ENCODE assay signal across 1 cellular context in the genomic region with DNA sequence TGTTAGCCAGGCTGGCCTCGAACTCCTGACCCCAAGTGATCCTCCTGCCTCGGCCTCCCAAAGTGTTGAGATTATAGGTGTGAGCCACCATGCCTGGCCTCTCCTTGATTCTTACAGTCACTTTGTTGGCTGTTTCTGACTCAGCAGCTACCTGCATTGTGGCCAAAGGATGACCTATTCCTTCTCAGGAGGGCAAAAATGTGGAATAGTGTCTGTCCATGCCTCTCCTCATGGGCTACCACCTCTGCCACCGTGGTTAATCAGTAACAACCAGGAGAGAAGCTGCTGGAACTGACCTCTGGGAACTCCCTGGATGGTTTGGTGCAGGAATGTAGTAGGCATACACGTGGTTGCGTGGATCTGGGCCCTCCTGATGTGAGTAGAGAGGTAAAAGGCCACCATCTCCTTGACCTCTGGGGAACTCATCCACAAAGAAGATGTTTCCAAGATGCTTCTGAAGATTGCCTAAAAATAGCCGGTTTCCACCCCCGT.
TF ChIP-seq lines count a peak whose summit lies in the region.

No MANE protein-coding gene starts in this region.

TF ChIP-seq in HepG2, 621 proteins besides CTCF, POLR2A, EP300 and RAD21 (continued from another document and continues in another):
- TF ChIP-seq ZNF503 (CRISPR knock-in tag; IDR thresholded peaks at IDR 0.05) = no peak
- no peak for TF ChIP-seq CENPX (CRISPR knock-in tag; IDR thresholded peaks at IDR 0.05)
- no peak for TF ChIP-seq ZNF569 (CRISPR knock-in tag; IDR thresholded peaks at IDR 0.05; ENCODE audit: borderline replicate concordance)
- peak; percentile 50; the same call in 1 of the 2 replicates for TF ChIP-seq NCOA2 (CRISPR knock-in tag; IDR thresholded peaks at IDR 0.05)
- no peak for TF ChIP-seq ZNF510 (CRISPR knock-in tag; IDR thresholded peaks at IDR 0.05; ENCODE audit: low read depth)
- TF ChIP-seq ISL2 (CRISPR knock-in tag; IDR thresholded peaks at IDR 0.05) = 0 out of 2 replicates have a peak, but pooled peaks have one; percentile 42
- TF ChIP-seq SP1 (IDR thresholded peaks at IDR 0.05) = no peak
- TF ChIP-seq SP1 (CRISPR knock-in tag; IDR thresholded peaks at IDR 0.05) = no peak
- no peak for TF ChIP-seq CHCHD3 (CRISPR knock-in tag; IDR thresholded peaks at IDR 0.05)
- TF ChIP-seq TARDBP (CRISPR knock-in tag; IDR thresholded peaks at IDR 0.05) = peak; percentile 30; the same call in 1 of the 2 replicates
- no peak for TF ChIP-seq TCF12 (IDR thresholded peaks at IDR 0.05)
- TF ChIP-seq TCF12 (CRISPR knock-in tag; IDR thresholded peaks at IDR 0.05) = no peak
- TF ChIP-seq SATB2 (CRISPR knock-in tag; IDR thresholded peaks at IDR 0.05) = 0 out of 2 replicates have a peak, but pooled peaks have one; percentile 56
- no peak for TF ChIP-seq RBM22 (optimal IDR thresholded peaks at IDR 0.05; ENCODE audit: low read length)
- TF ChIP-seq ZNF644 (CRISPR knock-in tag; IDR thresholded peaks at IDR 0.05; ENCODE audit: low read depth) = peak; percentile 76
- TF ChIP-seq KLF16 (CRISPR knock-in tag; IDR thresholded peaks at IDR 0.05) = peak in 1 of 2 experiments; percentile 47; a peak in 1 of 4 replicates
- TF ChIP-seq NFIB (CRISPR knock-in tag; IDR thresholded peaks at IDR 0.05; ENCODE audit: borderline replicate concordance) = no peak
- TF ChIP-seq, protein P1, sequence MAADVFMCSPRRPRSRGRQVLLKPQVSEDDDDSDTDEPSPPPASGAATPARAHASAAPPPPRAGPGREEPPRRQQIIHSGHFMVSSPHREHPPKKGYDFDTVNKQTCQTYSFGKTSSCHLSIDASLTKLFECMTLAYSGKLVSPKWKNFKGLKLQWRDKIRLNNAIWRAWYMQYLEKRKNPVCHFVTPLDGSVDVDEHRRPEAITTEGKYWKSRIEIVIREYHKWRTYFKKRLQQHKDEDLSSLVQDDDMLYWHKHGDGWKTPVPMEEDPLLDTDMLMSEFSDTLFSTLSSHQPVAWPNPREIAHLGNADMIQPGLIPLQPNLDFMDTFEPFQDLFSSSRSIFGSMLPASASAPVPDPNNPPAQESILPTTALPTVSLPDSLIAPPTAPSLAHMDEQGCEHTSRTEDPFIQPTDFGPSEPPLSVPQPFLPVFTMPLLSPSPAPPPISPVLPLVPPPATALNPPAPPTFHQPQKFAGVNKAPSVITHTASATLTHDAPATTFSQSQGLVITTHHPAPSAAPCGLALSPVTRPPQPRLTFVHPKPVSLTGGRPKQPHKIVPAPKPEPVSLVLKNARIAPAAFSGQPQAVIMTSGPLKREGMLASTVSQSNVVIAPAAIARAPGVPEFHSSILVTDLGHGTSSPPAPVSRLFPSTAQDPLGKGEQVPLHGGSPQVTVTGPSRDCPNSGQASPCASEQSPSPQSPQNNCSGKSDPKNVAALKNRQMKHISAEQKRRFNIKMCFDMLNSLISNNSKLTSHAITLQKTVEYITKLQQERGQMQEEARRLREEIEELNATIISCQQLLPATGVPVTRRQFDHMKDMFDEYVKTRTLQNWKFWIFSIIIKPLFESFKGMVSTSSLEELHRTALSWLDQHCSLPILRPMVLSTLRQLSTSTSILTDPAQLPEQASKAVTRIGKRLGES (CRISPR knock-in tag; IDR thresholded peaks at IDR 0.05; ENCODE audit: borderline replicate concordance) = peak; percentile 66; the same call in 1 of the 2 replicates
- TF ChIP-seq KDM5A (IDR thresholded peaks at IDR 0.05; ENCODE audit: borderline replicate concordance, low read length) = no peak
- TF ChIP-seq, protein P2, sequence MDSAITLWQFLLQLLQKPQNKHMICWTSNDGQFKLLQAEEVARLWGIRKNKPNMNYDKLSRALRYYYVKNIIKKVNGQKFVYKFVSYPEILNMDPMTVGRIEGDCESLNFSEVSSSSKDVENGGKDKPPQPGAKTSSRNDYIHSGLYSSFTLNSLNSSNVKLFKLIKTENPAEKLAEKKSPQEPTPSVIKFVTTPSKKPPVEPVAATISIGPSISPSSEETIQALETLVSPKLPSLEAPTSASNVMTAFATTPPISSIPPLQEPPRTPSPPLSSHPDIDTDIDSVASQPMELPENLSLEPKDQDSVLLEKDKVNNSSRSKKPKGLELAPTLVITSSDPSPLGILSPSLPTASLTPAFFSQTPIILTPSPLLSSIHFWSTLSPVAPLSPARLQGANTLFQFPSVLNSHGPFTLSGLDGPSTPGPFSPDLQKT (CRISPR knock-in tag; IDR thresholded peaks at IDR 0.05; ENCODE audit: borderline replicate concordance) = no peak
- TF ChIP-seq ZNF276 (CRISPR knock-in tag; IDR thresholded peaks at IDR 0.05; ENCODE audit: low read depth) = no peak
- TF ChIP-seq, protein P3, sequence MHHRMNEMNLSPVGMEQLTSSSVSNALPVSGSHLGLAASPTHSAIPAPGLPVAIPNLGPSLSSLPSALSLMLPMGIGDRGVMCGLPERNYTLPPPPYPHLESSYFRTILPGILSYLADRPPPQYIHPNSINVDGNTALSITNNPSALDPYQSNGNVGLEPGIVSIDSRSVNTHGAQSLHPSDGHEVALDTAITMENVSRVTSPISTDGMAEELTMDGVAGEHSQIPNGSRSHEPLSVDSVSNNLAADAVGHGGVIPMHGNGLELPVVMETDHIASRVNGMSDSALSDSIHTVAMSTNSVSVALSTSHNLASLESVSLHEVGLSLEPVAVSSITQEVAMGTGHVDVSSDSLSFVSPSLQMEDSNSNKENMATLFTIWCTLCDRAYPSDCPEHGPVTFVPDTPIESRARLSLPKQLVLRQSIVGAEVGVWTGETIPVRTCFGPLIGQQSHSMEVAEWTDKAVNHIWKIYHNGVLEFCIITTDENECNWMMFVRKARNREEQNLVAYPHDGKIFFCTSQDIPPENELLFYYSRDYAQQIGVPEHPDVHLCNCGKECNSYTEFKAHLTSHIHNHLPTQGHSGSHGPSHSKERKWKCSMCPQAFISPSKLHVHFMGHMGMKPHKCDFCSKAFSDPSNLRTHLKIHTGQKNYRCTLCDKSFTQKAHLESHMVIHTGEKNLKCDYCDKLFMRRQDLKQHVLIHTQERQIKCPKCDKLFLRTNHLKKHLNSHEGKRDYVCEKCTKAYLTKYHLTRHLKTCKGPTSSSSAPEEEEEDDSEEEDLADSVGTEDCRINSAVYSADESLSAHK (CRISPR knock-in tag; IDR thresholded peaks at IDR 0.05; ENCODE audit: borderline replicate concordance) = no peak
- TF ChIP-seq KIAA2018 (CRISPR knock-in tag; IDR thresholded peaks at IDR 0.05; ENCODE audit: borderline replicate concordance) = no peak
- TF ChIP-seq ZNF543 (CRISPR knock-in tag; IDR thresholded peaks at IDR 0.05) = 0 out of 2 replicates have a peak, but pooled peaks have one; percentile 38
- no peak for TF ChIP-seq PBX2 (CRISPR knock-in tag; IDR thresholded peaks at IDR 0.05)
- TF ChIP-seq ZNF331 (CRISPR knock-in tag; IDR thresholded peaks at IDR 0.05) = peak; percentile 51; the same call in 1 of the 2 replicates
- no peak for TF ChIP-seq POGK (CRISPR knock-in tag; conservative IDR thresholded peaks at IDR 0.05)
- TF ChIP-seq ZNF124 (CRISPR knock-in tag; IDR thresholded peaks at IDR 0.05) = no peak
- no peak for TF ChIP-seq ZEB1 (IDR thresholded peaks at IDR 0.05; ENCODE audit: insufficient replicate concordance, low read depth)
- TF ChIP-seq GABPA (IDR thresholded peaks at IDR 0.05; ENCODE audit: low read depth, low read length) = no peak
- no peak for TF ChIP-seq GABPA (CRISPR knock-in tag; IDR thresholded peaks at IDR 0.05; ENCODE audit: low read depth)
- no peak for TF ChIP-seq XRCC5 (optimal IDR thresholded peaks at IDR 0.05; ENCODE audit: low read length)
- no peak for TF ChIP-seq REL (CRISPR knock-in tag; conservative IDR thresholded peaks at IDR 0.05)
- no peak for TF ChIP-seq PHF8 (CRISPR knock-in tag; IDR thresholded peaks at IDR 0.05)
- TF ChIP-seq POLR2G (IDR thresholded peaks at IDR 0.05; ENCODE audit: low read depth, low read length) = no peak
- TF ChIP-seq ZFP1 (CRISPR knock-in tag; IDR thresholded peaks at IDR 0.05) = no peak
- TF ChIP-seq RCOR2 (CRISPR knock-in tag; IDR thresholded peaks at IDR 0.05) = no peak; the same call in 1 of the 2 replicates
